In the genomic region with DNA sequence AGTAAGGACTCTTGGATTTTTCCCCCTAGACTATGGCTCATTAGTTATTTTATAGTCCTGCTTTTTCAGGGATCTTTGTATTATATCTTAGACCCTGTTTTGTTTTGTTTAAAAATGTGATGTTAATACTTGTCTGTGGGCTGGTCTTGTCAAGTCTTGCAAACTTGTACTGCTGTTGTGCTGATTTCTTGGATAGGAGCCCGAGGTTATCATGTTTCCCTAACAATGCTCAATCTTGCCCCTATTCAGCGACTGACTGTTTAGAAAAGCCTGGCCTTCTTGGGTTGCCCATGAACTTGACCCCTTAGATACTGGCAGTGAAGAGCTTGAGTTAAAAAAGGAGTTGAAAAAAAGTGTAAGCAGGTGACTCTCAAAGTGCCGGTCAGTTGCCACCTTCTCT, we compare ENCODE assay signal across 27 cellular contexts.
DNase-seq lines count a peak whose midpoint lies in the region; ATAC-seq and TF ChIP-seq lines count a peak whose summit lies in the region.
"Had no signal": no experiment of that assay in that cellular context is flagged by ENCODE, and none has a peak within 500 bp of the region (broad histone marks: within the 10 kb centered on the region; RNA-seq: fewer than 3 reads in every experiment).

No MANE protein-coding gene starts in this region.

- H3K23ac ChIP-seq in H9 (ENCODE audit: insufficient read length, low read depth, low read length) (no peak overlapping the region), trophoblast cell (ENCODE audit: low read length) (no peak overlapping the region)

- H3K4ac ChIP-seq in H9 (ENCODE audit: low read depth, low read length) = no peak overlapping the region
- peak overlapping the region; percentile 51 for H3K4ac ChIP-seq in trophoblast cell (ENCODE audit: low read depth, low read length)

- no peak overlapping the region for H3K4me3 Mint-ChIP-seq in H9
- H3K4me3 Mint-ChIP-seq: B cell; CD8-positive, alpha-beta T cell; naive B cell; T-cell; type B pancreatic cell had no signal

- H3K23me2 ChIP-seq in H9 (ENCODE audit: insufficient read length, low read depth, low read length, poor library complexity, severe bottlenecking) = no peaks in the 10 kb centered on the region

- H4K5ac ChIP-seq in H9 (ENCODE audit: insufficient read length, low read depth, low read length) = no peak overlapping the region

- H4K20me1 ChIP-seq in H9 (ENCODE audit: control insufficient read depth, insufficient read depth, insufficient read length) = no peaks in the 10 kb centered on the region

- H2BK20ac ChIP-seq in H9 (ENCODE audit: low read depth, low read length, poor library complexity, severe bottlenecking) = no peak overlapping the region

- no peak overlapping the region for H2AK5ac ChIP-seq in H9 (ENCODE audit: insufficient read length, low read length)
- H2AK5ac ChIP-seq in trophoblast cell (ENCODE audit: low read length) = no peak overlapping the region

- no CpG with 5 or more reads among the region's 3 CpGs for WGBS in H9 (ENCODE audit: extremely low coverage, insufficient read length, low lambda C conversion rate)
- WGBS in trophoblast cell (ENCODE audit: extremely low coverage, insufficient coverage, insufficient read length) = no CpG with 5 or more reads among the region's 3 CpGs
- WGBS in esophagus muscularis mucosa = 63% methylated on average over 3 of the region's 3 CpGs

- peaks cover 10 to 12% of the 10 kb centered on the region in 2 experiments for H3K4me1 Mint-ChIP-seq in H9
- H3K4me1 Mint-ChIP-seq: B cell, naive B cell, T-cell had no signal

- no peak overlapping the region for H4K12ac ChIP-seq in trophoblast cell (ENCODE audit: low read depth, low read length)

- no peak overlapping the region for H3T11ph ChIP-seq in H9 (ENCODE audit: low read length)

- intact Hi-C loops in Right ventricle myocardium superior (cut with DNase I) = no loop called here
- intact Hi-C loops in esophagus muscularis mucosa (cut with DNase I) = no loop called here

- H3K56ac ChIP-seq in H9 (ENCODE audit: insufficient read length, low read depth, low read length) = no peak overlapping the region

- H2BK120ac ChIP-seq in H9 (ENCODE audit: low read depth, low read length, poor library complexity, severe bottlenecking) (no peak overlapping the region), trophoblast cell (ENCODE audit: insufficient read depth, low read length, poor library complexity) (no peak overlapping the region)

- H3K79me2 ChIP-seq in H9 (ENCODE audit: insufficient read depth, low read length) (no peaks in the 10 kb centered on the region), trophoblast cell (ENCODE audit: control insufficient read depth, insufficient read depth, low read length, poor library complexity) (peaks cover 2% of the 10 kb centered on the region)

- H3K36me3 ChIP-seq in RWPE2 (ENCODE audit: low read depth) = peaks cover 8% of the 10 kb centered on the region
- H3K36me3 ChIP-seq in trophoblast cell (ENCODE audit: control insufficient read depth in 1 of 2, insufficient read depth in 2 of 2, low read length in 2 of 2) = peaks cover 12 to 23% of the 10 kb centered on the region in 2 experiments
- no peaks in the 10 kb centered on the region for H3K36me3 ChIP-seq in esophagus muscularis mucosa
- H3K36me3 ChIP-seq: gastroesophageal sphincter, left lung had no signal

- H3K9me3 Mint-ChIP-seq in H9 = peaks cover 0 to 11% of the 10 kb centered on the region in 2 experiments; a peak in 3 of 5 replicates
- H3K9me3 Mint-ChIP-seq: CD8-positive, alpha-beta T cell had no signal

- TF ChIP-seq CTCF in H9 (conservative IDR thresholded peaks at IDR 0.05) (no peak), RWPE2 (IDR thresholded peaks at IDR 0.05; ENCODE audit: poor library complexity, severe bottlenecking) (no peak), esophagus muscularis mucosa (IDR thresholded peaks at IDR 0.05) (no peak)

- DNase-seq in H9 (no peak), RWPE2 (ENCODE audit: low spot score) (no peak), fibroblast of gingiva (ENCODE audit: low read depth) (peak; percentile 34), trophoblast cell (no peak), Right ventricle myocardium superior (no peak), esophagus muscularis mucosa (ENCODE audit: extremely low spot score) (no peak)
- DNase-seq in stimulated activated CD8-positive, alpha-beta memory T cell treated with anti-CD3 and anti-CD28 coated beads, Interleukin-4, amount 100 ng/mL, for 48 hours = no peak
- DNase-seq: activated CD4-positive, alpha-beta T cell treated with anti-CD3 and anti-CD28 coated beads, Interleukin-2, amount 50 U/mL, for 4 hours; activated CD4-positive, CD25-positive, alpha-beta regulatory T cell; activated naive CD4-positive, alpha-beta T cell treated with Interleukin-2 at 50 U/mL for 16 hours; CD8-positive, alpha-beta T cell; HCEC 1CT; hypothalamus; Kasumi-1; left lung; MV-4-11; naive B cell; NCI-H526; NK-92 treated with Interleukin-12 subunit alpha and Interleukin-12 subunit beta, amount 100 ng/mL, for 24 hours; retina; small intestine; stimulated activated CD4-positive, alpha-beta T cell treated with anti-CD3 and anti-CD28 coated beads, Interleukin-1b, Interleukin-23, amount 100 ng/mL, for 48 hours; T-cell had no signal

- H3K4me3 ChIP-seq in RWPE2 (ENCODE audit: severe bottlenecking) (no peak overlapping the region), trophoblast cell (ENCODE audit: low read depth, low read length) (no peak overlapping the region), esophagus muscularis mucosa (no peak overlapping the region)
- H3K4me3 ChIP-seq: gastroesophageal sphincter, left lung had no signal

- no peak overlapping the region for H2BK12ac ChIP-seq in H9 (ENCODE audit: insufficient read length, low read depth, low read length)
- H2BK12ac ChIP-seq in trophoblast cell (ENCODE audit: low read length) = no peak overlapping the region

- H3K4me1 ChIP-seq in H9 (ENCODE audit: insufficient read depth, low read length) = no peaks in the 10 kb centered on the region
- H3K4me1 ChIP-seq in RWPE2 (ENCODE audit: insufficient read depth, poor library complexity, severe bottlenecking) = peaks cover 17% of the 10 kb centered on the region
- peaks cover 0 to 2% of the 10 kb centered on the region in 2 experiments for H3K4me1 ChIP-seq in trophoblast cell (ENCODE audit: control insufficient read depth in 1 of 2, insufficient read depth in 2 of 2, low read length in 2 of 2)
- H3K4me1 ChIP-seq in esophagus muscularis mucosa = peaks cover 0 to 7% (median 0%) of the 10 kb centered on the region in 4 donors
- H3K4me1 ChIP-seq: gastroesophageal sphincter, left lung had no signal

- H4K91ac ChIP-seq in H9 (ENCODE audit: insufficient read length, low read depth, low read length) (no peak overlapping the region), trophoblast cell (ENCODE audit: low read depth, low read length) (no peak overlapping the region)

- no peak overlapping the region for H2BK5ac ChIP-seq in H9 (ENCODE audit: insufficient read length, low read length)
- no peak overlapping the region for H2BK5ac ChIP-seq in trophoblast cell (ENCODE audit: low read depth, low read length, poor library complexity)

- no peaks in the 10 kb centered on the region for H3K27me3 Mint-ChIP-seq in H9 (ENCODE audit: low read depth)
- H3K27me3 Mint-ChIP-seq: B cell, naive B cell, type B pancreatic cell had no signal

- H3K27me3 ChIP-seq in H9 (ENCODE audit: insufficient read depth, low read length) (no peaks in the 10 kb centered on the region), RWPE2 (ENCODE audit: insufficient read depth, poor library complexity, severe bottlenecking) (no peaks in the 10 kb centered on the region), trophoblast cell (ENCODE audit: insufficient read depth, low read length) (no peaks in the 10 kb centered on the region), esophagus muscularis mucosa (no peaks in the 10 kb centered on the region)
- H3K27me3 ChIP-seq: gastroesophageal sphincter, left lung had no signal

- H3K4me2 ChIP-seq in H9 (ENCODE audit: insufficient read depth, insufficient read length, low read length) (no peak overlapping the region), trophoblast cell (ENCODE audit: low read length) (no peak overlapping the region)

- no peak for TF ChIP-seq POLR2A in esophagus muscularis mucosa (IDR thresholded peaks at IDR 0.05; ENCODE audit: low read depth)

- no peak overlapping the region for H2AFZ ChIP-seq in H9 (ENCODE audit: low read length)
- no peak overlapping the region for H2AFZ ChIP-seq in trophoblast cell (ENCODE audit: insufficient read depth, low read length, poor library complexity)

- peaks cover 7 to 16% (median 10%) of the 10 kb centered on the region in 3 experiments for H3K36me3 Mint-ChIP-seq in H9 (ENCODE audit: insufficient read depth in 1 of 3, low read depth in 3 of 3)
- H3K36me3 Mint-ChIP-seq: CD8-positive, alpha-beta T cell; naive B cell; T-cell had no signal

- H3K27ac Mint-ChIP-seq in H9 = peak overlapping the region in 2 of 3 experiments; percentile 14 to 24; a peak in 1 of 7 replicates
- H3K27ac Mint-ChIP-seq: B cell; CD8-positive, alpha-beta T cell; naive B cell; T-cell had no signal

- H3K18ac ChIP-seq in H9 (ENCODE audit: insufficient read length, low read depth, low read length) (no peak overlapping the region), trophoblast cell (ENCODE audit: low read length) (no peak overlapping the region)

- H3K79me1 ChIP-seq in H9 (ENCODE audit: insufficient read depth, low read depth, low read length, poor library complexity, severe bottlenecking) = no peaks in the 10 kb centered on the region
- no peaks in the 10 kb centered on the region for H3K79me1 ChIP-seq in trophoblast cell (ENCODE audit: low read length)

- H3K9me3 ChIP-seq in H9 (ENCODE audit: control insufficient read depth, low read depth, low read length) = no peaks in the 10 kb centered on the region
- H3K9me3 ChIP-seq in RWPE2 (ENCODE audit: severe bottlenecking) = peaks cover 8% of the 10 kb centered on the region
- no peaks in the 10 kb centered on the region for H3K9me3 ChIP-seq in trophoblast cell (ENCODE audit: insufficient read depth, low read depth, low read length)
- peaks cover 0 to 13% (median 3%) of the 10 kb centered on the region in 4 donors for H3K9me3 ChIP-seq in esophagus muscularis mucosa

- no peak overlapping the region for H3K14ac ChIP-seq in H9 (ENCODE audit: insufficient read depth, low read length)
- H3K14ac ChIP-seq in trophoblast cell (ENCODE audit: low read length) = no peak overlapping the region

- H3K27ac ChIP-seq in H9 (ENCODE audit: insufficient read length, low read depth, low read length) = no peak overlapping the region
- H3K27ac ChIP-seq in RWPE2 (ENCODE audit: poor library complexity, severe bottlenecking) = peak overlapping the region; percentile 41
- no peak overlapping the region for H3K27ac ChIP-seq in trophoblast cell (ENCODE audit: low read depth, low read length)
- H3K27ac ChIP-seq in esophagus muscularis mucosa (replicated peaks in 1 of 4) = no peak overlapping the region
- H3K27ac ChIP-seq: gastroesophageal sphincter, left lung had no signal

- ATAC-seq in RWPE2 (ENCODE audit: low read depth) (peak; percentile 59), Right ventricle myocardium superior (ENCODE audit: poor library complexity) (no peak), HG03520 (IDR thresholded peaks at IDR 0.05; ENCODE audit: unreplicated experiment) (no peak)
- ATAC-seq: CD8-positive, alpha-beta T cell; gastroesophageal sphincter; left lung; T-cell had no signal

- H3K9ac ChIP-seq in H9 (ENCODE audit: extremely low read depth, insufficient read length, low read length) (no peak overlapping the region), trophoblast cell (ENCODE audit: low read length) (no peak overlapping the region)

- no peak overlapping the region for H2BK15ac ChIP-seq in H9 (ENCODE audit: low read depth, low read length)

- H4K8ac ChIP-seq in H9 (replicated peaks; ENCODE audit: insufficient read length, low read depth, low read length) (no peak overlapping the region), trophoblast cell (ENCODE audit: low read depth, low read length) (no peak overlapping the region)

- TF ChIP-seq EP300 in esophagus muscularis mucosa (IDR thresholded peaks at IDR 0.05) = no peak
